In genomic region chr17:7833795-7834553, GRCh38 we compare ENCODE assay signal across 8 cellular contexts.
DNase-seq lines count a peak whose midpoint lies in the region; ATAC-seq lines count a peak whose summit lies in the region.

A gene with protein sequence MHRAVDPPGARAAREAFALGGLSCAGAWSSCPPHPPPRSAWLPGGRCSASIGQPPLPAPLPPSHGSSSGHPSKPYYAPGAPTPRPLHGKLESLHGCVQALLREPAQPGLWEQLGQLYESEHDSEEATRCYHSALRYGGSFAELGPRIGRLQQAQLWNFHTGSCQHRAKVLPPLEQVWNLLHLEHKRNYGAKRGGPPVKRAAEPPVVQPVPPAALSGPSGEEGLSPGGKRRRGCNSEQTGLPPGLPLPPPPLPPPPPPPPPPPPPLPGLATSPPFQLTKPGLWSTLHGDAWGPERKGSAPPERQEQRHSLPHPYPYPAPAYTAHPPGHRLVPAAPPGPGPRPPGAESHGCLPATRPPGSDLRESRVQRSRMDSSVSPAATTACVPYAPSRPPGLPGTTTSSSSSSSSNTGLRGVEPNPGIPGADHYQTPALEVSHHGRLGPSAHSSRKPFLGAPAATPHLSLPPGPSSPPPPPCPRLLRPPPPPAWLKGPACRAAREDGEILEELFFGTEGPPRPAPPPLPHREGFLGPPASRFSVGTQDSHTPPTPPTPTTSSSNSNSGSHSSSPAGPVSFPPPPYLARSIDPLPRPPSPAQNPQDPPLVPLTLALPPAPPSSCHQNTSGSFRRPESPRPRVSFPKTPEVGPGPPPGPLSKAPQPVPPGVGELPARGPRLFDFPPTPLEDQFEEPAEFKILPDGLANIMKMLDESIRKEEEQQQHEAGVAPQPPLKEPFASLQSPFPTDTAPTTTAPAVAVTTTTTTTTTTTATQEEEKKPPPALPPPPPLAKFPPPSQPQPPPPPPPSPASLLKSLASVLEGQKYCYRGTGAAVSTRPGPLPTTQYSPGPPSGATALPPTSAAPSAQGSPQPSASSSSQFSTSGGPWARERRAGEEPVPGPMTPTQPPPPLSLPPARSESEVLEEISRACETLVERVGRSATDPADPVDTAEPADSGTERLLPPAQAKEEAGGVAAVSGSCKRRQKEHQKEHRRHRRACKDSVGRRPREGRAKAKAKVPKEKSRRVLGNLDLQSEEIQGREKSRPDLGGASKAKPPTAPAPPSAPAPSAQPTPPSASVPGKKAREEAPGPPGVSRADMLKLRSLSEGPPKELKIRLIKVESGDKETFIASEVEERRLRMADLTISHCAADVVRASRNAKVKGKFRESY (N-terminal part only) (plus strand): TSS chr17:7834217. CDS start chr17:7845555, 11,338 bp downstream.

- ATAC-seq in HG03103 (IDR thresholded peaks at IDR 0.05; ENCODE audit: low read depth, unreplicated experiment): peak; percentile 42

- peak; percentile 35 to 60 for DNase-seq in NCI-H524 (lab: John Stamatoyannopoulos, UW)
- DNase-seq in NCI-H524 treated with DMSO at 0.1 percent for 48 hours (lab: John Stamatoyannopoulos, UW): no peak
- DNase-seq in NCI-H446 treated with DMSO at 0.1 percent for 48 hours (lab: John Stamatoyannopoulos, UW): peak; percentile 59
- peak; percentile 78 for DNase-seq in activated CD4-positive, alpha-beta T cell treated with anti-CD3 and anti-CD28 coated beads for 1 hour
- DNase-seq in cerebellar cortex (ENCODE audit: low spot score): peak; percentile 96
- peak; percentile 99 for DNase-seq in islet precursor cell
- peak; percentile 72 to 87 for DNase-seq in stimulated activated CD4-positive, alpha-beta T cell treated with anti-CD3 and anti-CD28 coated beads, Interleukin-12 subunit alpha, Interleukin-12 subunit beta, amount 100 ng/mL, for 24 hours (ENCODE audit: low read depth in 2 of 2)
